In the genomic region with DNA sequence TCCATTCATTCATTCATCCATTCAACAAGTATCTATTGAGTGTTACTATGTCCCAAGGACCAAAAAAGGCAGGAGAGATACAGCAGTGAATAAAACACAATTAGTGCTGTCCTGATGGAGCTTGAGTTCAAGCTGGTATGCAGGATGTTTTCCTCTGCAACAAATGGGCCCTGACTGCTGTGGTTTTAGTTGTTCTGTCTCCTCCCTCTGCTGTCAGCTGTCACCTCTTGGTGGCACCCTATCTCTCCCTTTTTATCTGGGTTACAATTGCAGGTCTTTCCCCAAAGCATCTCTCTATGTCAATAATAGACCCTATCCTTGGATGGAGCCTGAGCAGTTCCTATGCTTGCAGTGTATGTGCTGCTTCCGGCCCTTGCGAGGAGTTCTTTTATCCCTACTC, we compare ENCODE assay signal across 1 cellular context.
TF ChIP-seq lines count a peak whose summit lies in the region.

No MANE protein-coding gene starts in this region.

TF ChIP-seq in GM23338, 12 proteins besides CTCF, POLR2A, EP300 and RAD21 (continued from another document):
- TF ChIP-seq, protein P1, sequence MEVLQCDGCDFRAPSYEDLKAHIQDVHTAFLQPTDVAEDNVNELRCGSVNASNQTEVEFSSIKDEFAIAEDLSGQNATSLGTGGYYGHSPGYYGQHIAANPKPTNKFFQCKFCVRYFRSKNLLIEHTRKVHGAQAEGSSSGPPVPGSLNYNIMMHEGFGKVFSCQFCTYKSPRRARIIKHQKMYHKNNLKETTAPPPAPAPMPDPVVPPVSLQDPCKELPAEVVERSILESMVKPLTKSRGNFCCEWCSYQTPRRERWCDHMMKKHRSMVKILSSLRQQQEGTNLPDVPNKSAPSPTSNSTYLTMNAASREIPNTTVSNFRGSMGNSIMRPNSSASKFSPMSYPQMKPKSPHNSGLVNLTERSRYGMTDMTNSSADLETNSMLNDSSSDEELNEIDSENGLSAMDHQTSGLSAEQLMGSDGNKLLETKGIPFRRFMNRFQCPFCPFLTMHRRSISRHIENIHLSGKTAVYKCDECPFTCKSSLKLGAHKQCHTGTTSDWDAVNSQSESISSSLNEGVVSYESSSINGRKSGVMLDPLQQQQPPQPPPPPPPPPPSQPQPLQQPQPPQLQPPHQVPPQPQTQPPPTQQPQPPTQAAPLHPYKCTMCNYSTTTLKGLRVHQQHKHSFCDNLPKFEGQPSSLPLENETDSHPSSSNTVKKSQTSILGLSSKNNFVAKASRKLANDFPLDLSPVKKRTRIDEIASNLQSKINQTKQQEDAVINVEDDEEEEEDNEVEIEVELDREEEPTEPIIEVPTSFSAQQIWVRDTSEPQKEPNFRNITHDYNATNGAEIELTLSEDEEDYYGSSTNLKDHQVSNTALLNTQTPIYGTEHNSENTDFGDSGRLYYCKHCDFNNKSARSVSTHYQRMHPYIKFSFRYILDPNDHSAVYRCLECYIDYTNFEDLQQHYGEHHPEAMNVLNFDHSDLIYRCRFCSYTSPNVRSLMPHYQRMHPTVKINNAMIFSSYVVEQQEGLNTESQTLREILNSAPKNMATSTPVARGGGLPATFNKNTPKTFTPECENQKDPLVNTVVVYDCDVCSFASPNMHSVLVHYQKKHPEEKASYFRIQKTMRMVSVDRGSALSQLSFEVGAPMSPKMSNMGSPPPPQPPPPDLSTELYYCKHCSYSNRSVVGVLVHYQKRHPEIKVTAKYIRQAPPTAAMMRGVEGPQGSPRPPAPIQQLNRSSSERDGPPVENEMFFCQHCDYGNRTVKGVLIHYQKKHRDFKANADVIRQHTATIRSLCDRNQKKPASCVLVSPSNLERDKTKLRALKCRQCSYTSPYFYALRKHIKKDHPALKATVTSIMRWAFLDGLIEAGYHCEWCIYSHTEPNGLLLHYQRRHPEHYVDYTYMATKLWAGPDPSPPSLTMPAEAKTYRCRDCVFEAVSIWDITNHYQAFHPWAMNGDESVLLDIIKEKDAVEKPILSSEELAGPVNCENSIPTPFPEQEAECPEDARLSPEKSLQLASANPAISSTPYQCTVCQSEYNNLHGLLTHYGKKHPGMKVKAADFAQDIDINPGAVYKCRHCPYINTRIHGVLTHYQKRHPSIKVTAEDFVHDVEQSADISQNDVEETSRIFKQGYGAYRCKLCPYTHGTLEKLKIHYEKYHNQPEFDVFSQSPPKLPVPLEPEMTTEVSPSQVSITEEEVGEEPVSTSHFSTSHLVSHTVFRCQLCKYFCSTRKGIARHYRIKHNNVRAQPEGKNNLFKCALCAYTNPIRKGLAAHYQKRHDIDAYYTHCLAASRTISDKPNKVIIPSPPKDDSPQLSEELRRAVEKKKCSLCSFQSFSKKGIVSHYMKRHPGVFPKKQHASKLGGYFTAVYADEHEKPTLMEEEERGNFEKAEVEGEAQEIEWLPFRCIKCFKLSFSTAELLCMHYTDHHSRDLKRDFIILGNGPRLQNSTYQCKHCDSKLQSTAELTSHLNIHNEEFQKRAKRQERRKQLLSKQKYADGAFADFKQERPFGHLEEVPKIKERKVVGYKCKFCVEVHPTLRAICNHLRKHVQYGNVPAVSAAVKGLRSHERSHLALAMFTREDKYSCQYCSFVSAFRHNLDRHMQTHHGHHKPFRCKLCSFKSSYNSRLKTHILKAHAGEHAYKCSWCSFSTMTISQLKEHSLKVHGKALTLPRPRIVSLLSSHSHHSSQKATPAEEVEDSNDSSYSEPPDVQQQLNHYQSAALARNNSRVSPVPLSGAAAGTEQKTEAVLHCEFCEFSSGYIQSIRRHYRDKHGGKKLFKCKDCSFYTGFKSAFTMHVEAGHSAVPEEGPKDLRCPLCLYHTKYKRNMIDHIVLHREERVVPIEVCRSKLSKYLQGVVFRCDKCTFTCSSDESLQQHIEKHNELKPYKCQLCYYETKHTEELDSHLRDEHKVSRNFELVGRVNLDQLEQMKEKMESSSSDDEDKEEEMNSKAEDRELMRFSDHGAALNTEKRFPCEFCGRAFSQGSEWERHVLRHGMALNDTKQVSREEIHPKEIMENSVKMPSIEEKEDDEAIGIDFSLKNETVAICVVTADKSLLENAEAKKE (CRISPR knock-in tag; IDR thresholded peaks at IDR 0.05) = no peak
- TF ChIP-seq, protein P2, sequence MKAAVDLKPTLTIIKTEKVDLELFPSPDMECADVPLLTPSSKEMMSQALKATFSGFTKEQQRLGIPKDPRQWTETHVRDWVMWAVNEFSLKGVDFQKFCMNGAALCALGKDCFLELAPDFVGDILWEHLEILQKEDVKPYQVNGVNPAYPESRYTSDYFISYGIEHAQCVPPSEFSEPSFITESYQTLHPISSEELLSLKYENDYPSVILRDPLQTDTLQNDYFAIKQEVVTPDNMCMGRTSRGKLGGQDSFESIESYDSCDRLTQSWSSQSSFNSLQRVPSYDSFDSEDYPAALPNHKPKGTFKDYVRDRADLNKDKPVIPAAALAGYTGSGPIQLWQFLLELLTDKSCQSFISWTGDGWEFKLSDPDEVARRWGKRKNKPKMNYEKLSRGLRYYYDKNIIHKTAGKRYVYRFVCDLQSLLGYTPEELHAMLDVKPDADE (IDR thresholded peaks at IDR 0.05) = no peak
- TF ChIP-seq, protein P3, sequence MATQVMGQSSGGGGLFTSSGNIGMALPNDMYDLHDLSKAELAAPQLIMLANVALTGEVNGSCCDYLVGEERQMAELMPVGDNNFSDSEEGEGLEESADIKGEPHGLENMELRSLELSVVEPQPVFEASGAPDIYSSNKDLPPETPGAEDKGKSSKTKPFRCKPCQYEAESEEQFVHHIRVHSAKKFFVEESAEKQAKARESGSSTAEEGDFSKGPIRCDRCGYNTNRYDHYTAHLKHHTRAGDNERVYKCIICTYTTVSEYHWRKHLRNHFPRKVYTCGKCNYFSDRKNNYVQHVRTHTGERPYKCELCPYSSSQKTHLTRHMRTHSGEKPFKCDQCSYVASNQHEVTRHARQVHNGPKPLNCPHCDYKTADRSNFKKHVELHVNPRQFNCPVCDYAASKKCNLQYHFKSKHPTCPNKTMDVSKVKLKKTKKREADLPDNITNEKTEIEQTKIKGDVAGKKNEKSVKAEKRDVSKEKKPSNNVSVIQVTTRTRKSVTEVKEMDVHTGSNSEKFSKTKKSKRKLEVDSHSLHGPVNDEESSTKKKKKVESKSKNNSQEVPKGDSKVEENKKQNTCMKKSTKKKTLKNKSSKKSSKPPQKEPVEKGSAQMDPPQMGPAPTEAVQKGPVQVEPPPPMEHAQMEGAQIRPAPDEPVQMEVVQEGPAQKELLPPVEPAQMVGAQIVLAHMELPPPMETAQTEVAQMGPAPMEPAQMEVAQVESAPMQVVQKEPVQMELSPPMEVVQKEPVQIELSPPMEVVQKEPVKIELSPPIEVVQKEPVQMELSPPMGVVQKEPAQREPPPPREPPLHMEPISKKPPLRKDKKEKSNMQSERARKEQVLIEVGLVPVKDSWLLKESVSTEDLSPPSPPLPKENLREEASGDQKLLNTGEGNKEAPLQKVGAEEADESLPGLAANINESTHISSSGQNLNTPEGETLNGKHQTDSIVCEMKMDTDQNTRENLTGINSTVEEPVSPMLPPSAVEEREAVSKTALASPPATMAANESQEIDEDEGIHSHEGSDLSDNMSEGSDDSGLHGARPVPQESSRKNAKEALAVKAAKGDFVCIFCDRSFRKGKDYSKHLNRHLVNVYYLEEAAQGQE (IDR thresholded peaks at IDR 0.05; ENCODE audit: unreplicated experiment) = no peak
